In the genomic region with DNA sequence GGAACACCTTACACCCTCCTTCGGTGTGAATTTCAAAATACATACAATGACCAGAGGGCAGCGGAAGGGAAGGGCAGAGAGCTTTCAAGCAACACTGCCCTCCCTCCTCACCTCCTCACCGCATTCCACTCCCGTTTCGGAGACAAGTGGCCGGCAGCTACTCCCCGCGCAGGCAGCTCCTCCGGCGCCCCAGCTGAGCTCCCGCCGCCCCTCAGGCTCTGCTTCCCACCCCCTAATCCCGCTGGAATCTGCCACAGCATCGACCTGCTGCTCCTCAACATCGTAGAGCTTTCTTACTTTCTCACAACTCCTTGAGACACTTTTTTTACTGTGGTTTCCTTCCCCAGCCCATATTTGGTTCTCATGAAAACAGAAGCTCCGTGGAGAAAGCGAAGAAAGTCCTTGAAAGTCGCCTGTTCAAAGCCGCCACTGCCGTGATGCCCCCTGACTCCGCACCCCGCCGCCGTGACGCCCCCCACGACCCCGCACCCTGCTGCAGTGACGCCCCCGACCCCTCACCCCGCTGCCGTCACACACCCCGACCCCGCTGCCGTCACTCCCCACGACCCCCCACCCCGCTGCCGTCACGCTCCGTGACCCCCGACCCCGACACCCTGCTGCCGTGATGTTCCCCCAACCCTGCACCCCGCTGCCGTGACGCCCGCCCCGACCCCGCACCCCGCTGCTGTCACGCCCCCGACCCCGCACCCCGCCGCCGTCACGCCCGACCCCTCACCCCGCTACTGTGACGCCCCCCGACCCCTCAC, we compare ENCODE assay signal across 19 cellular contexts. TPM values are rescaled to one million over a fixed set of nuclear protein-coding genes. Genes with fewer than 3 reads are reported as not detected.
DNase-seq lines count a peak whose midpoint lies in the region; ATAC-seq and TF ChIP-seq lines count a peak whose summit lies in the region.
"Had no signal": no experiment of that assay in that cellular context is flagged by ENCODE, and none has a peak within 500 bp of the region (broad histone marks: within the 10 kb centered on the region; RNA-seq: fewer than 3 reads in every experiment).

No MANE protein-coding gene starts in this region.

- no peak overlapping the region for H3K27ac Mint-ChIP-seq in natural killer cell treated with Interleukin-12 subunit alpha and Interleukin-12 subunit beta and Interleukin-15 and Interleukin-18, amount 100 ng/mL, for 72 hours
- H3K27ac Mint-ChIP-seq: activated CD8-positive, alpha-beta T cell treated with anti-CD3 and anti-CD28 coated beads for 36 hours; CD4-positive, alpha-beta memory T cell had no signal

- H3K4me1 ChIP-seq in esophagus muscularis mucosa (peaks cover 0 to 23% (median 19%) of the 10 kb centered on the region in 4 donors), upper lobe of right lung (no peaks in the 10 kb centered on the region), MM.1S (ENCODE audit: low read length) (no peaks in the 10 kb centered on the region)

- H3K9me2 ChIP-seq in MM.1S (replicated peaks; ENCODE audit: insufficient read depth, low read length) = no peaks in the 10 kb centered on the region

- H3K9ac ChIP-seq in MM.1S (ENCODE audit: low read length) = no peak overlapping the region

- WGBS in esophagus muscularis mucosa = 57% methylated on average over 40 of the region's 60 CpGs

- H3K4me1 Mint-ChIP-seq in natural killer cell treated with Interleukin-12 subunit alpha and Interleukin-12 subunit beta and Interleukin-15 and Interleukin-18, amount 100 ng/mL, for 72 hours (ENCODE audit: low read depth in 2 of 2) = peaks cover 4 to 9% of the 10 kb centered on the region in 2 donors
- H3K4me1 Mint-ChIP-seq: CD4-positive, alpha-beta memory T cell had no signal

- POLR2A ChIA-PET in RWPE1 (lab: Yijun Ruan, JAX; ENCODE audit: low non-redundant PET) (interaction anchor here (0.7 kb wide), 1 partner anchor 25 kb away, joined by 3 read pairs; no protein-coding TSS in a partner anchor), GM10248 (lab: Yijun Ruan, JAX) (no interaction called here)

- no peak overlapping the region for H2AFZ ChIP-seq in MM.1S (ENCODE audit: low read length)

- no peak for TF ChIP-seq POLR2A in esophagus muscularis mucosa (IDR thresholded peaks at IDR 0.05; ENCODE audit: low read depth)

- H3K27me3 Mint-ChIP-seq in natural killer cell treated with Interleukin-12 subunit alpha and Interleukin-12 subunit beta and Interleukin-15 and Interleukin-18, amount 100 ng/mL, for 72 hours = no peaks in the 10 kb centered on the region
- H3K27me3 Mint-ChIP-seq: activated CD8-positive, alpha-beta T cell treated with anti-CD3 and anti-CD28 coated beads for 36 hours; CD4-positive, alpha-beta memory T cell had no signal

- no peaks in the 10 kb centered on the region for H3K27me3 ChIP-seq in esophagus muscularis mucosa
- H3K27me3 ChIP-seq in upper lobe of right lung = no peaks in the 10 kb centered on the region
- H3K27me3 ChIP-seq in MM.1S (replicated peaks; ENCODE audit: insufficient read depth, low read length) = no peaks in the 10 kb centered on the region
- H3K27me3 ChIP-seq: heart left ventricle, right atrium auricular region, vagina had no signal

- intact Hi-C loops in esophagus muscularis mucosa (cut with DNase I) (no loop called here), upper lobe of right lung (cut with DNase I) (no loop called here)

- H3F3A ChIP-seq in MM.1S (ENCODE audit: insufficient read depth, low read length) = 0 out of 2 replicates have a peak, but pooled peaks cover 6% of the 10 kb centered on the region

- peak in 1 of 2 donors; percentile 61 for ATAC-seq in natural killer cell treated with Interleukin-12 subunit alpha and Interleukin-12 subunit beta and Interleukin-15 and Interleukin-18, amount 100 ng/mL, for 72 hours
- ATAC-seq in upper lobe of right lung = peak; percentile 71
- ATAC-seq: activated CD8-positive, alpha-beta T cell treated with anti-CD3 and anti-CD28 coated beads for 36 hours; heart left ventricle; mucosa of descending colon had no signal

- H3K4me3 ChIP-seq in esophagus muscularis mucosa = peak overlapping the region; percentile 34 to 40 (median 38)
- H3K4me3 ChIP-seq in upper lobe of right lung = no peak overlapping the region
- H3K4me3 ChIP-seq in MM.1S (ENCODE audit: low read length) = no peak overlapping the region
- H3K4me3 ChIP-seq: heart left ventricle, mucosa of descending colon, right atrium auricular region, vagina had no signal

- no peak for TF ChIP-seq CTCF in RWPE1 (conservative IDR thresholded peaks at IDR 0.05; ENCODE audit: low read depth)
- TF ChIP-seq CTCF in esophagus muscularis mucosa (IDR thresholded peaks at IDR 0.05) = no peak
- TF ChIP-seq CTCF in upper lobe of right lung (IDR thresholded peaks at IDR 0.05) = no peak
- no peak for TF ChIP-seq CTCF in GM10248 (IDR thresholded peaks at IDR 0.05; ENCODE audit: control extremely low read depth, extremely low read depth, low read depth, missing control alignments)
- no peak for TF ChIP-seq CTCF in MM.1S (IDR thresholded peaks at IDR 0.05; ENCODE audit: low read length)

- H3K27ac ChIP-seq in RWPE1 = peak overlapping the region; percentile 42
- H3K27ac ChIP-seq in esophagus muscularis mucosa (replicated peaks in 1 of 4) = peak overlapping the region in 2 of 4 donors; percentile 48 to 66
- H3K27ac ChIP-seq in upper lobe of right lung = no peak overlapping the region
- no peak overlapping the region for H3K27ac ChIP-seq in MM.1S (ENCODE audit: low read length)
- H3K27ac ChIP-seq: heart left ventricle, right atrium auricular region, vagina had no signal

- DNase-seq in RWPE1 (ENCODE audit: low spot score) (no peak), esophagus muscularis mucosa (ENCODE audit: extremely low spot score) (no peak), upper lobe of right lung (no peak), GM10248 (ENCODE audit: extremely low spot score) (no peak), MM.1S (no peak), SHP77 treated with DMSO at 0.1 percent for 48 hours (lab: John Stamatoyannopoulos, UW) (no peak)
- DNase-seq in natural killer cell treated with Interleukin-12 subunit alpha and Interleukin-12 subunit beta and Interleukin-15 and Interleukin-18, amount 100 ng/mL, for 72 hours (ENCODE audit: low spot score) = no peak
- DNase-seq: activated CD4-positive, CD25-positive, alpha-beta regulatory T cell treated with anti-CD3 and anti-CD28 coated beads, Interleukin-2, amount 50 U/mL, for 72 hours; activated CD8-positive, alpha-beta T cell treated with anti-CD3 and anti-CD28 coated beads for 36 hours; CD4-positive, alpha-beta memory T cell; heart left ventricle; Karpas-422; mucosa of descending colon; NCI-H1092; NCI-H2029; NCI-H2227 treated with DMSO at 0.1 percent for 48 hours; nucleus accumbens had no signal

- TF ChIP-seq EP300 in esophagus muscularis mucosa (IDR thresholded peaks at IDR 0.05) = no peak

- H3K4me2 ChIP-seq in MM.1S (ENCODE audit: low read depth, low read length) = no peak overlapping the region

- H3K9me3 ChIP-seq in esophagus muscularis mucosa (no peaks in the 10 kb centered on the region), upper lobe of right lung (no peaks in the 10 kb centered on the region), MM.1S (replicated peaks; ENCODE audit: insufficient read depth, low read length) (no peaks in the 10 kb centered on the region)
- H3K9me3 ChIP-seq: heart left ventricle, mucosa of descending colon, right atrium auricular region, vagina had no signal

- no peaks in the 10 kb centered on the region for H3K79me2 ChIP-seq in MM.1S (ENCODE audit: low read length)

- no peaks in the 10 kb centered on the region for H3K9me3 Mint-ChIP-seq in natural killer cell treated with Interleukin-12 subunit alpha and Interleukin-12 subunit beta and Interleukin-15 and Interleukin-18, amount 100 ng/mL, for 72 hours
- H3K9me3 Mint-ChIP-seq: CD4-positive, alpha-beta memory T cell had no signal

- H4K20me1 ChIP-seq in MM.1S (ENCODE audit: insufficient read depth, low read length) = no peaks in the 10 kb centered on the region

- CTCF ChIA-PET in RWPE1 (lab: Yijun Ruan, JAX) (interaction anchor here (0.6 kb wide), 1 partner anchor 80 kb away, joined by 3 read pairs; no protein-coding TSS in a partner anchor), GM10248 (lab: Yijun Ruan, JAX) (interaction anchor here (1.1 to 3.0 kb wide), 4 partner anchors 79 to 104 kb away, joined by 3 to 14 read pairs (median 4); no protein-coding TSS in a partner anchor)

- no peaks in the 10 kb centered on the region for H3K36me3 Mint-ChIP-seq in natural killer cell treated with Interleukin-12 subunit alpha and Interleukin-12 subunit beta and Interleukin-15 and Interleukin-18, amount 100 ng/mL, for 72 hours
- H3K36me3 Mint-ChIP-seq: CD4-positive, alpha-beta memory T cell had no signal

- H3K4me3 Mint-ChIP-seq in natural killer cell treated with Interleukin-12 subunit alpha and Interleukin-12 subunit beta and Interleukin-15 and Interleukin-18, amount 100 ng/mL, for 72 hours = peak overlapping the region; percentile 62
- H3K4me3 Mint-ChIP-seq: activated CD8-positive, alpha-beta T cell treated with anti-CD3 and anti-CD28 coated beads for 36 hours; CD4-positive, alpha-beta memory T cell had no signal

- H3K36me3 ChIP-seq in esophagus muscularis mucosa = no peaks in the 10 kb centered on the region
- H3K36me3 ChIP-seq in upper lobe of right lung = no peaks in the 10 kb centered on the region
- no peaks in the 10 kb centered on the region for H3K36me3 ChIP-seq in MM.1S (replicated peaks; ENCODE audit: insufficient read depth, low read length)
- H3K36me3 ChIP-seq: heart left ventricle, right atrium auricular region, vagina had no signal

RNA-seq across cellular contexts. Expression of gene GPER1, which starts 14.5 kb away (rescaled TPM):
- total RNA-seq in esophagus muscularis mucosa (10 to 100 TPM in 2 of 4 donors, 1 to 10 TPM in 2; 4.6 to 19.9 (median 11.0) TPM), upper lobe of right lung (11.1 TPM)
- not detected for total RNA-seq in natural killer cell treated with Interleukin-12 subunit alpha and Interleukin-12 subunit beta and Interleukin-15 and Interleukin-18, amount 100 ng/mL, for 72 hours
- total RNA-seq: CD4-positive, alpha-beta memory T cell had no signal

RNA-seq across cellular contexts. Expression of gene GPR146, which starts 29.0 kb away (rescaled TPM):
- total RNA-seq in esophagus muscularis mucosa = 10 to 100 TPM; 12.5 to 30.8 (median 25.5) TPM
- total RNA-seq in natural killer cell treated with Interleukin-12 subunit alpha and Interleukin-12 subunit beta and Interleukin-15 and Interleukin-18, amount 100 ng/mL, for 72 hours = 1 to 10 TPM in 1 of 2 donors, under 1 TPM in 1; 0.89 to 8.1 TPM
- 40.0 TPM for total RNA-seq in upper lobe of right lung

Comparison
In these comparisons a context has a peak if more than half of its experiments do, and no peak if none do; other contexts are left out.
1. H3K4me3 ChIP-seq: peak in esophagus muscularis mucosa (4 of 4); none in upper lobe of right lung (single experiment) and MM.1S (single experiment).
2. RNA of gene GPER1, which starts 14.5 kb away (total RNA-seq): 4.6 to 19.9 TPM in esophagus muscularis mucosa and 11.1 TPM in upper lobe of right lung (single experiment); not detected in natural killer cell treated with Interleukin-12 subunit alpha and Interleukin-12 subunit beta and Interleukin-15 and Interleukin-18, amount 100 ng/mL, for 72 hours; every median in the first group is over 4 times any median in the second.